ENCODE assay signal across 9 cellular contexts in genomic region chr3:16467368-16467767, GRCh38. TPM values are rescaled to one million over a fixed set of nuclear protein-coding genes. Genes with fewer than 3 reads are reported as not detected.
A peak's percentile ranks its signal among the peaks of the same experiment; 100 is the strongest.
DNase-seq lines count a peak whose midpoint lies in the region; ATAC-seq, FAIRE-seq and TF ChIP-seq lines count a peak whose summit lies in the region.
"Had no signal": no experiment of that assay in that cellular context is flagged by ENCODE, and none has a peak within 500 bp of the region (broad histone marks: within the 10 kb centered on the region; RNA-seq: fewer than 3 reads in every experiment).

No MANE protein-coding gene starts in this region.

- H4K20me1 ChIP-seq in BLaER1 treated with 17β-estradiol and CSF1 and Interleukin-3, amounts not matched to agents 10 nM and 100 nM = peaks cover 0 to 77% (median 23%) of the 10 kb centered on the region in 11 experiments; a peak in 13 of 22 replicates
- H4K20me1 ChIP-seq in HepG2 (ENCODE audit: insufficient read depth, low read length) = no peaks in the 10 kb centered on the region

- H3K36me3 Mint-ChIP-seq in IgD-negative memory B cell = peaks cover 7% of the 10 kb centered on the region

- TF ChIP-seq RAD21 in HepG2 (CRISPR knock-in tag; IDR thresholded peaks at IDR 0.05) = no peak

- POLR2A ChIA-PET in HepG2 (lab: Yijun Ruan, JAX) = no interaction called here

- peak overlapping the region; percentile 31 to 93 (median 68) for H3K27ac Mint-ChIP-seq in IgD-negative memory B cell

- peak overlapping the region; percentile 54 to 89 (median 80) for H3K4me3 Mint-ChIP-seq in IgD-negative memory B cell

- peaks cover 4% of the 10 kb centered on the region for H3K27me3 Mint-ChIP-seq in IgD-negative memory B cell

- intact Hi-C loops in right lobe of liver (cut with DNase I) = no loop called here
- intact Hi-C loops in HepG2 (cut with micrococcal nuclease; ENCODE audit: unreplicated experiment) = no loop called here

- peaks cover 0 to 11% (median 0%) of the 10 kb centered on the region in 3 donors for H3K9me3 Mint-ChIP-seq in IgD-negative memory B cell

- WGBS in right lobe of liver (ENCODE audit: insufficient coverage, low coverage, low lambda C conversion rate, missing lambda C conversion rate) = 56% methylated on average over 5 of the region's 9 CpGs
- 20% methylated on average over 8 of the region's 9 CpGs for WGBS in HepG2 (ENCODE audit: low lambda C conversion rate)

- peaks cover 18 to 50% (median 36%) of the 10 kb centered on the region in 11 experiments for H3K9me3 ChIP-seq in BLaER1 treated with 17β-estradiol and CSF1 and Interleukin-3, amounts not matched to agents 10 nM and 100 nM (replicated peaks in 1 of 11)
- H3K9me3 ChIP-seq in right lobe of liver (peaks cover 0 to 8% (median 0%) of the 10 kb centered on the region in 4 donors), HepG2 (ENCODE audit: low read length) (no peaks in the 10 kb centered on the region)

- H3K27ac ChIP-seq in BLaER1 treated with 17β-estradiol and CSF1 and Interleukin-3, amounts not matched to agents 10 nM and 100 nM = peak overlapping the region in 3 of 11 experiments; percentile 10 to 24 (median 17); a peak in 1 of 22 replicates
- H3K27ac ChIP-seq in right lobe of liver (no peak overlapping the region), HepG2 (ENCODE audit: extremely low read length, insufficient read depth, low read length) (no peak overlapping the region)
- H3K27ac ChIP-seq: SK-N-MC had no signal

- H3K4me3 ChIP-seq in BLaER1 treated with 17β-estradiol and CSF1 and Interleukin-3, amounts not matched to agents 10 nM and 100 nM = no peak overlapping the region; a peak in 1 of 20 replicates
- H3K4me3 ChIP-seq in right lobe of liver (no peak overlapping the region), HepG2 (replicated peaks in 1 of 3; ENCODE audit: insufficient read depth in 1 of 3, low read depth in 2 of 3, low read length in 3 of 3) (no peak overlapping the region)
- H3K4me3 ChIP-seq: SK-N-MC had no signal

- H3K4me1 Mint-ChIP-seq in IgD-negative memory B cell = peaks cover 31 to 39% (median 35%) of the 10 kb centered on the region in 3 donors

- TF ChIP-seq POLR2A in right lobe of liver (IDR thresholded peaks at IDR 0.05) = no peak
- no peak for TF ChIP-seq POLR2A in HepG2 (IDR thresholded peaks at IDR 0.05; ENCODE audit: insufficient read depth in 1 of 2, low read depth in 2 of 2, low read length in 2 of 2)

- no peak for TF ChIP-seq CTCF in right lobe of liver (IDR thresholded peaks at IDR 0.05)
- TF ChIP-seq CTCF in D721Med (IDR thresholded peaks at IDR 0.05; ENCODE audit: insufficient read depth, missing control alignments) = no peak
- no peak for TF ChIP-seq CTCF in HepG2 (CRISPR knock-in tag; IDR thresholded peaks at IDR 0.05)

- peaks cover 52 to 87% (median 76%) of the 10 kb centered on the region in 11 experiments for H3K36me3 ChIP-seq in BLaER1 treated with 17β-estradiol and CSF1 and Interleukin-3, amounts not matched to agents 10 nM and 100 nM
- no peaks in the 10 kb centered on the region for H3K36me3 ChIP-seq in right lobe of liver
- H3K36me3 ChIP-seq in HepG2 (replicated peaks in 1 of 2; ENCODE audit: control insufficient read depth in 1 of 2, insufficient read depth in 2 of 2, low read length in 2 of 2) = no peaks in the 10 kb centered on the region

- H3K27me3 ChIP-seq in BLaER1 treated with 17β-estradiol and CSF1 and Interleukin-3, amounts not matched to agents 10 nM and 100 nM = no peaks in the 10 kb centered on the region
- H3K27me3 ChIP-seq in right lobe of liver (no peaks in the 10 kb centered on the region), HepG2 (ENCODE audit: control insufficient read depth in 1 of 2, insufficient read depth in 2 of 2, low read length in 2 of 2) (peaks cover 1 to 13% of the 10 kb centered on the region in 2 experiments; a peak in 2 of 5 replicates)

- ATAC-seq in GM19467 (IDR thresholded peaks at IDR 0.05; ENCODE audit: unreplicated experiment) (peak; percentile 54), right lobe of liver (no peak), HepG2 (no peak)

- no TSS peak for BruUV-seq in HepG2 (replicated peaks; lab: Mats Ljungman, UMichigan)

- no peak overlapping the region for H2AFZ ChIP-seq in HepG2 (ENCODE audit: low read length)

- H3K79me2 ChIP-seq in HepG2 (ENCODE audit: insufficient read depth, low read length) = no peaks in the 10 kb centered on the region

- FAIRE-seq in D721Med (lab: Jason Lieb, UNC) = no peak
- no peak for FAIRE-seq in HepG2 (lab: Jason Lieb, UNC)

- H3K9ac ChIP-seq in BLaER1 treated with 17β-estradiol and CSF1 and Interleukin-3, amounts not matched to agents 10 nM and 100 nM = no peak overlapping the region
- H3K9ac ChIP-seq in HepG2 (ENCODE audit: insufficient read depth, low read depth, low read length) = no peak overlapping the region

- H3K4me1 ChIP-seq in BLaER1 treated with 17β-estradiol and CSF1 and Interleukin-3, amounts not matched to agents 10 nM and 100 nM = peaks cover 38 to 63% (median 47%) of the 10 kb centered on the region in 10 experiments
- no peaks in the 10 kb centered on the region for H3K4me1 ChIP-seq in right lobe of liver
- no peaks in the 10 kb centered on the region for H3K4me1 ChIP-seq in HepG2 (ENCODE audit: insufficient read depth, low read length)

- no peak for TF ChIP-seq EP300 in HepG2 (IDR thresholded peaks at IDR 0.05; ENCODE audit: low read depth in 2 of 2, low read length in 2 of 2)
- no peak for TF ChIP-seq EP300 in HepG2 (CRISPR knock-in tag; IDR thresholded peaks at IDR 0.05; ENCODE audit: borderline replicate concordance)

- in situ Hi-C loops in HepG2 (cut with HindIII; ENCODE audit: extremely low pct_ligation_motif_present, low pct_unique_long_range_greater_than_20kb) = no loop called here

- CTCF ChIA-PET in HepG2 (lab: Yijun Ruan, JAX; ENCODE audit: low intra/inter-chr PET ratio, low total read pairs) = no interaction called here

- H3K4me2 ChIP-seq in BLaER1 treated with 17β-estradiol and CSF1 and Interleukin-3, amounts not matched to agents 10 nM and 100 nM = peak overlapping the region; percentile 46 to 79 (median 68)
- no peak overlapping the region for H3K4me2 ChIP-seq in HepG2 (ENCODE audit: low read depth, low read length)

- peak; percentile 42 for DNase-seq in effector CD4-positive, alpha-beta T cell
- DNase-seq in NCI-H128 (lab: John Stamatoyannopoulos, UW; ENCODE audit: unreplicated experiment) = no peak
- DNase-seq in right lobe of liver = no peak
- DNase-seq in D721Med (ENCODE audit: insufficient read length, low spot score) = no peak
- DNase-seq in HepG2 (ENCODE audit: low spot score) = no peak

TF ChIP-seq in HepG2, 621 proteins besides CTCF, POLR2A, EP300 and RAD21 (continues in another document):
- no peak for TF ChIP-seq ZFP36L1 (CRISPR knock-in tag; IDR thresholded peaks at IDR 0.05)

RNA-seq across cellular contexts. Expression of gene RFTN1, which starts 46.1 kb away (rescaled TPM):
- polyA plus RNA-seq in IgD-negative memory B cell = 43.1 TPM
- 10 to 100 TPM; 15.1 to 36.0 (median 19.8) TPM for total RNA-seq in right lobe of liver
- not detected in 2 replicates for total RNA-seq in HepG2 (2016; rRNA removed; fragmentation: Illumina TruSeq; extraction: Trizol)
- total RNA-seq in HepG2 (2016; cell fraction: cytosol; rRNA removed; fragmentation: Illumina TruSeq; extraction: Trizol; ENCODE audit: low read depth) = 0.40 TPM in 1 of 2 replicates, not detected in the other
- total RNA-seq in HepG2 (2016; cell fraction: insoluble cytoplasmic fraction; rRNA removed; fragmentation: Illumina TruSeq; extraction: Trizol) = not detected in 2 replicates
- total RNA-seq in HepG2 (2016; cell fraction: membrane; rRNA removed; fragmentation: Illumina TruSeq; extraction: Trizol) = not detected in 2 replicates
- not detected in 2 replicates for total RNA-seq in HepG2 (2016; cell fraction: nucleus; rRNA removed; fragmentation: Illumina TruSeq; extraction: Trizol)
- polyA plus RNA-seq in HepG2 (2011; rRNA removed) = 0.24 TPM in 1 of 2 replicates, not detected in the other
- 0.08 and 0.22 TPM in 2 replicates for polyA plus RNA-seq in HepG2 (2011; cell fraction: cytosol; rRNA removed)
- polyA plus RNA-seq in HepG2 (2011; cell fraction: nucleus; rRNA removed) = 0.23 and 0.29 TPM in 2 replicates
- 0.30 and 0.35 TPM in 2 replicates for polyA plus RNA-seq in HepG2 (2012)
- polyA plus RNA-seq in HepG2 (2016; cell fraction: cytosol; fragmentation: Illumina TruSeq; extraction: Trizol; ENCODE audit: low read depth) = not detected in 2 replicates
- polyA plus RNA-seq in HepG2 (2016; cell fraction: insoluble cytoplasmic fraction; fragmentation: Illumina TruSeq; extraction: Trizol; ENCODE audit: low read depth) = not detected in 2 replicates
- polyA plus RNA-seq in HepG2 (2016; cell fraction: membrane; fragmentation: Illumina TruSeq; extraction: Trizol; ENCODE audit: low read depth) = not detected in 2 replicates
- polyA plus RNA-seq in HepG2 (2016; cell fraction: nucleus; fragmentation: Illumina TruSeq; extraction: Trizol; ENCODE audit: insufficient read depth, low read depth) = not detected in 2 replicates
- 0.12 TPM in 1 of 2 replicates, not detected in the other for polyA minus RNA-seq in HepG2 (2011; rRNA and poly(A)+ RNA removed; ENCODE audit: low replicate concordance)
- not detected in 2 replicates for polyA minus RNA-seq in HepG2 (2011; cell fraction: cytosol; rRNA and poly(A)+ RNA removed)
- polyA minus RNA-seq in HepG2 (2011; cell fraction: nucleus; rRNA and poly(A)+ RNA removed) = not detected in 2 replicates

Comparison
In these comparisons a context has a peak if more than half of its experiments do, and no peak if none do; other contexts are left out.
1. RNA of gene RFTN1, which starts 46.1 kb away (total RNA-seq): 15.1 to 36.0 TPM in right lobe of liver; 0.40 TPM in HepG2; every median in the first group is over 10 times any median in the second.